6 cellular contexts compared by ENCODE assay signal in genomic region chr20:12198281-12198680, GRCh38.
"Had no signal": no experiment of that assay in that cellular context is flagged by ENCODE, and none has a peak within 500 bp of the region (broad histone marks: within the 10 kb centered on the region; RNA-seq: fewer than 3 reads in every experiment).

No MANE protein-coding gene starts in this region.

- H3K27me3 Mint-ChIP-seq: IgD-negative memory B cell had no signal

- H3K36me3 Mint-ChIP-seq: IgD-negative memory B cell had no signal

- ATAC-seq: HepG2, K562 had no signal

- DNase-seq: IMR-90, KBM-7, KG1 had no signal

- H3K27ac Mint-ChIP-seq: IgD-negative memory B cell had no signal

- H3K4me3 Mint-ChIP-seq: IgD-negative memory B cell had no signal
